In the genomic region with DNA sequence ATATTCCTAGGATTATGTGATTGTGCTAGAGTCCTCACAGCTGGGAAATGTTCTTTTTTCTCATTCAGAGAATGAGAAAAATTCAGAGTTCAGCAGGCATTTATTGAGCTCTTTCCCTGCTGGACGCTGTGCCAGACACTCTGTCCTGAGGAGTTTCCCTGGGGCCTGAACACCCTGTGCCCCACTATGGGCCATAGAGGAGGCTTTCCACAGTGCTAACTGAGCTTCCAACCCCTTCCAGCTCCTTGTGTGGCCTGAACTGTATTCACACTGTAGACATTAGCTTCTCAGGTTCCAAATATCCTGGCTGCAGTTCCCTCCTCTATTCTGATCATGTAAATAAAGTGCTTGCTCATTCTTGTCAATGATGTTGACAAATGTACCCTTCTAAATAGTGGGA, we compare ENCODE assay signal across 19 cellular contexts. TPM values are rescaled to one million over a fixed set of nuclear protein-coding genes. Genes with fewer than 3 reads are reported as not detected.
DNase-seq lines count a peak whose midpoint lies in the region; ATAC-seq, FAIRE-seq and TF ChIP-seq lines count a peak whose summit lies in the region.
"Had no signal": no experiment of that assay in that cellular context is flagged by ENCODE, and none has a peak within 500 bp of the region (broad histone marks: within the 10 kb centered on the region; RNA-seq: fewer than 3 reads in every experiment).

No MANE protein-coding gene starts in this region.

- TF ChIP-seq POLR2A in GM12892 (IDR thresholded peaks at IDR 0.05; ENCODE audit: low read depth, low read length): no peak

- H3K4me1 ChIP-seq in lung (ENCODE audit: control insufficient read depth in 2 of 2, insufficient read depth in 2 of 2, low read length in 2 of 2) (peaks cover 13 to 46% of the 10 kb centered on the region in 2 donors), tibial artery (peaks cover 0 to 100% (median 67%) of the 10 kb centered on the region in 4 donors)

- no peak for FAIRE-seq in GM12892 (lab: Jason Lieb, UNC)
- FAIRE-seq: A204.1, GM12891 had no signal

- WGBS in lung, 2 donors: 62 to 74% methylated on average over 1 of the region's 1 CpG

- intact Hi-C loops in tibial artery (cut with DNase I; ENCODE audit: low total_unique reads): loop anchor here (2.0 kb wide), 1 partner anchor 47 kb away; no protein-coding TSS in a partner anchor

- peaks cover 0 to 2% of the 10 kb centered on the region in 2 donors for H3K36me3 ChIP-seq in lung (ENCODE audit: control insufficient read depth in 2 of 2, insufficient read depth in 2 of 2, low read length in 2 of 2)
- no peaks in the 10 kb centered on the region for H3K36me3 ChIP-seq in tibial artery
- H3K36me3 ChIP-seq: tibial nerve had no signal

- H3K27ac ChIP-seq in angular gyrus (ENCODE audit: low read depth, low read length) (peak overlapping the region; percentile 1), lung (ENCODE audit: low read depth in 1 of 2, low read length in 1 of 2) (peak overlapping the region; percentile 43 to 69), tibial artery (peak overlapping the region; percentile 90 to 98)
- H3K27ac ChIP-seq: WERI-Rb-1 had no signal

- DNase-seq in NCI-H2196 (lab: John Stamatoyannopoulos, UW; ENCODE audit: unreplicated experiment) (peak; percentile 30), NCI-H2196 treated with DMSO at 0.1 percent for 48 hours (lab: John Stamatoyannopoulos, UW; ENCODE audit: unreplicated experiment) (no peak), lung (ENCODE audit: low spot score) (no peak), tibial artery (peak in 1 of 2 donors; percentile 63), GM12892 (ENCODE audit: insufficient read length) (no peak), pons (ENCODE audit: low spot score) (no peak)
- no peak for DNase-seq in effector CD4-positive, alpha-beta T cell
- DNase-seq: aorta; CD4-positive, alpha-beta memory T cell; mesenchymal stem cell; NCI-H1930; occipital lobe; SK-N-SH; stimulated activated CD4-positive, alpha-beta T cell treated with anti-CD3 and anti-CD28 coated beads, Interleukin-15, amount 100 ng/mL, for 24 hours; WERI-Rb-1 had no signal

- H3K9me3 ChIP-seq in lung (ENCODE audit: control insufficient read depth in 2 of 2, insufficient read depth in 1 of 2, low read length in 1 of 2) (no peaks in the 10 kb centered on the region), tibial artery (no peaks in the 10 kb centered on the region)
- H3K9me3 ChIP-seq: SK-N-SH, tibial nerve had no signal

- no peak overlapping the region for H3K4me3 ChIP-seq in lung
- H3K4me3 ChIP-seq in tibial artery: no peak overlapping the region
- H3K4me3 ChIP-seq: tibial nerve had no signal

- H3K27me3 ChIP-seq in lung (ENCODE audit: control insufficient read depth, insufficient read depth): no peaks in the 10 kb centered on the region
- no peaks in the 10 kb centered on the region for H3K27me3 ChIP-seq in tibial artery
- H3K27me3 ChIP-seq: tibial nerve had no signal

- no peak for ATAC-seq in lung (ENCODE audit: insufficient read depth, low FRiP score)

- no peak for TF ChIP-seq CTCF in lung (IDR thresholded peaks at IDR 0.05; ENCODE audit: control extremely low read depth, extremely low read depth)
- TF ChIP-seq CTCF in tibial artery (IDR thresholded peaks at IDR 0.05): no peak

RNA-seq across cellular contexts. Expression of gene ABHD2, which starts 10.0 kb away (rescaled TPM):
- 100 to 1,000 TPM in 1 of 2 donors, 10 to 100 TPM in 1; 77.2 to 200 TPM for total RNA-seq in lung
- polyA plus RNA-seq in lung: 10 to 100 TPM; 11.7 to 41.5 TPM
- polyA plus RNA-seq in GM12892 (2012; ENCODE audit: missing spikeins): 10.9 TPM

Comparison
In these comparisons a context has a peak if more than half of its experiments do, and no peak if none do; other contexts are left out.
1. H3K27ac ChIP-seq: peak in every context shown above with its lines; median percentile 94 in tibial artery; 56 in lung; 1 in angular gyrus.